In genomic region chr17:30805944-30806456, GRCh38 we compare ENCODE assay signal across 11 cellular contexts. TPM values are rescaled to one million over a fixed set of nuclear protein-coding genes. Genes with fewer than 3 reads are reported as not detected.
DNase-seq lines count a peak whose midpoint lies in the region; ATAC-seq, FAIRE-seq and TF ChIP-seq lines count a peak whose summit lies in the region.
"Had no signal": no experiment of that assay in that cellular context is flagged by ENCODE, and none has a peak within 500 bp of the region (broad histone marks: within the 10 kb centered on the region; RNA-seq: fewer than 3 reads in every experiment).

No MANE protein-coding gene starts in this region.

- H3K4me3 ChIP-seq in Loucy (ENCODE audit: low read length, poor library complexity, severe bottlenecking) (no peak overlapping the region), GM12878 (no peak overlapping the region), spleen (no peak overlapping the region), small intestine (ENCODE audit: low read depth in 1 of 2, low read length in 2 of 2) (no peak overlapping the region)
- H3K4me3 ChIP-seq: right lobe of liver had no signal

- BruUV-seq in GM12878 (replicated peaks; lab: Mats Ljungman, UMichigan): no TSS peak

- FAIRE-seq in GM12878 (lab: Jason Lieb, UNC) (no peak), small intestine (lab: Jason Lieb, UNC) (no peak)

- TF ChIP-seq RAD21 in GM12878 (IDR thresholded peaks at IDR 0.05; ENCODE audit: insufficient read depth, low read depth, low read length): no peak

- H3K4me1 ChIP-seq in Loucy (ENCODE audit: insufficient read depth, low read length, poor library complexity, severe bottlenecking): peaks cover 24% of the 10 kb centered on the region
- peaks cover 40% of the 10 kb centered on the region for H3K4me1 ChIP-seq in GM12878 (ENCODE audit: control insufficient read depth, insufficient read depth, low read length)
- H3K4me1 ChIP-seq in spleen: peaks cover 35 to 63% (median 58%) of the 10 kb centered on the region in 6 donors
- no peaks in the 10 kb centered on the region for H3K4me1 ChIP-seq in small intestine (ENCODE audit: control insufficient read depth in 2 of 2, insufficient read depth in 1 of 2, low read depth in 1 of 2, low read length in 1 of 2)
- H3K4me1 ChIP-seq: right lobe of liver had no signal

- H3K4me2 ChIP-seq in Loucy (ENCODE audit: low read depth, low read length, poor library complexity, severe bottlenecking): no peak overlapping the region
- H3K4me2 ChIP-seq in GM12878 (ENCODE audit: control insufficient read depth, insufficient read depth): no peak overlapping the region

- no peaks in the 10 kb centered on the region for H3K9me2 ChIP-seq in Loucy (replicated peaks; ENCODE audit: low read depth, low read length)

- H3K9me3 ChIP-seq in Loucy (ENCODE audit: insufficient read depth, low read depth, low read length): no peaks in the 10 kb centered on the region
- H3K9me3 ChIP-seq in GM12878 (replicated peaks; ENCODE audit: control insufficient read depth, insufficient read depth, low read length): no peaks in the 10 kb centered on the region; the same call in 2 of the 3 replicates
- H3K9me3 ChIP-seq in spleen: no peaks in the 10 kb centered on the region
- H3K9me3 ChIP-seq in small intestine (ENCODE audit: control insufficient read depth, low read depth): no peaks in the 10 kb centered on the region
- H3K9me3 ChIP-seq: right lobe of liver had no signal

- SMC1A ChIA-PET in GM12878 (lab: Charles Lee; ENCODE audit: uncharacterized antibody, unreplicated experiment): interaction anchor here (1.1 to 1.3 kb wide), 3 partner anchors 16 to 20 kb away, joined by 4 to 5 read pairs (median 5); partner anchors contain the start of gene CRLF3

- TF ChIP-seq CTCF in Loucy (conservative IDR thresholded peaks at IDR 0.05; ENCODE audit: low read length): peak; percentile 52
- peak in 2 of 3 experiments; percentile 13 to 22; a peak in 1 of 6 replicates for TF ChIP-seq CTCF in GM12878 (IDR thresholded peaks at IDR 0.05 in 2 of 3, conservative IDR thresholded peaks at IDR 0.05 in 1 of 3; ENCODE audit: control insufficient read depth in 2 of 3, extremely low read depth in 1 of 3, insufficient read depth in 1 of 3, low read depth in 3 of 3, low read length in 3 of 3)
- peak in 4 of 11 experiments; percentile 7 to 27 (median 18) for TF ChIP-seq CTCF in spleen (IDR thresholded peaks at IDR 0.05 in 8 of 11, conservative IDR thresholded peaks at IDR 0.05 in 3 of 11)

- TF ChIP-seq EP300 in GM12878 (IDR thresholded peaks at IDR 0.05; ENCODE audit: borderline replicate concordance in 1 of 2, control insufficient read depth in 1 of 2, low read depth in 2 of 2, low read length in 2 of 2): no peak

- POLR2A ChIA-PET in activated CD4-positive, alpha-beta T cell treated with anti-CD3 and anti-CD28 coated beads for 36 hours (lab: Charles Lee): no interaction called here
- POLR2A ChIA-PET in GM12878 (lab: Charles Lee): interaction anchor here (0.6 to 1.7 kb wide), 4 partner anchors 11 to 74 kb away, joined by 3 to 5 read pairs (median 4); no protein-coding TSS in a partner anchor

- TF ChIP-seq POLR2A in GM12878 (IDR thresholded peaks at IDR 0.05; ENCODE audit: low read depth, low read length) (no peak), spleen (IDR thresholded peaks at IDR 0.05) (no peak)

- ATAC-seq in activated CD4-positive, alpha-beta T cell treated with anti-CD3 and anti-CD28 coated beads for 36 hours: no peak
- ATAC-seq in GM12878 (no peak), HG03196 (IDR thresholded peaks at IDR 0.05; ENCODE audit: unreplicated experiment) (no peak)
- ATAC-seq: right lobe of liver had no signal

- H3K27ac ChIP-seq in GM12878 (ENCODE audit: control insufficient read depth, insufficient read depth) (no peak overlapping the region), spleen (peak overlapping the region in 5 of 8 donors; percentile 88 to 97 (median 93)), small intestine (ENCODE audit: low read depth in 1 of 2, low read length in 1 of 2) (no peak overlapping the region)
- H3K27ac ChIP-seq: right lobe of liver had no signal

- RAD21 ChIA-PET in GM12878 (lab: Charles Lee; ENCODE audit: unreplicated experiment): interaction anchor here (1.2 to 1.6 kb wide), 2 partner anchors 15 to 20 kb away, joined by 3 to 6 read pairs; no protein-coding TSS in a partner anchor

- H3K9ac ChIP-seq in Loucy (ENCODE audit: low read depth, low read length, poor library complexity, severe bottlenecking) (no peak overlapping the region), GM12878 (ENCODE audit: control insufficient read depth, insufficient read depth, low read length) (no peak overlapping the region; the same call in 1 of the 2 replicates)

- H3K79me2 ChIP-seq in Loucy (ENCODE audit: insufficient read depth, low read length): peaks cover 42% of the 10 kb centered on the region
- peaks cover 35% of the 10 kb centered on the region for H3K79me2 ChIP-seq in GM12878 (ENCODE audit: control insufficient read depth, insufficient read depth, low read length)

- no peak overlapping the region for H3K4me3 Mint-ChIP-seq in activated CD4-positive, alpha-beta T cell treated with anti-CD3 and anti-CD28 coated beads for 36 hours

- H4K20me1 ChIP-seq in Loucy (ENCODE audit: insufficient read depth, low read length, poor library complexity, severe bottlenecking) (no peaks in the 10 kb centered on the region), GM12878 (ENCODE audit: control insufficient read depth, insufficient read depth) (no peaks in the 10 kb centered on the region)

- DNase-seq in activated CD4-positive, alpha-beta T cell treated with anti-CD3 and anti-CD28 coated beads for 36 hours: no peak
- no peak for DNase-seq in activated CD4-positive, alpha-beta T cell treated with anti-CD3 and anti-CD28 coated beads for 1 hour
- DNase-seq in GM12878 (ENCODE audit: low read depth, low spot score): no peak
- DNase-seq in spleen: no peak
- no peak for DNase-seq in small intestine
- DNase-seq in D341Med (ENCODE audit: low spot score): no peak
- DNase-seq: hippocampal formation, NCI-H2227 treated with DMSO at 0.1 percent for 48 hours, right lobe of liver had no signal

- WGBS in GM12878 (ENCODE audit: insufficient coverage, insufficient replicate concordance, low lambda C conversion rate, missing lambda C conversion rate): 68% methylated on average over 2 of the region's 2 CpGs
- WGBS in spleen, 5 donors: 56 to 81% (median 70%) methylated on average over 2 of the region's 2 CpGs
- WGBS in small intestine, 3 donors: 78 to 92% (median 80%) methylated on average over 2 of the region's 2 CpGs

- no peaks in the 10 kb centered on the region for H3K27me3 ChIP-seq in Loucy (ENCODE audit: insufficient read depth, low read length, poor library complexity, severe bottlenecking)
- no peaks in the 10 kb centered on the region for H3K27me3 ChIP-seq in GM12878 (replicated peaks in 1 of 2; ENCODE audit: control insufficient read depth in 2 of 2, insufficient read depth in 2 of 2, low read length in 1 of 2)
- no peaks in the 10 kb centered on the region for H3K27me3 ChIP-seq in spleen (replicated peaks in 1 of 7)
- no peaks in the 10 kb centered on the region for H3K27me3 ChIP-seq in small intestine (ENCODE audit: control insufficient read depth in 2 of 2, insufficient read depth in 2 of 2, low read length in 2 of 2)
- H3K27me3 ChIP-seq: right lobe of liver had no signal

- peaks cover 41% of the 10 kb centered on the region for H3K36me3 Mint-ChIP-seq in activated CD4-positive, alpha-beta T cell treated with anti-CD3 and anti-CD28 coated beads for 36 hours (ENCODE audit: low read depth)

- intact Hi-C loops in activated CD4-positive, alpha-beta T cell treated with anti-CD3 and anti-CD28 coated beads for 36 hours (cut with DNase I, micrococcal nuclease): loop anchor here in 1 of 2 experiments (1.0 kb wide), 1 partner anchor 10 kb away; no protein-coding TSS in a partner anchor
- intact Hi-C loops in GM12878 (cut with micrococcal nuclease; ENCODE audit: unreplicated experiment): no loop called here
- intact Hi-C loops in spleen (cut with DNase I; ENCODE audit: low total_unique reads): no loop called here

- H3K27ac Mint-ChIP-seq in activated CD4-positive, alpha-beta T cell treated with anti-CD3 and anti-CD28 coated beads for 36 hours: peak overlapping the region; percentile 82

- H3K4me1 Mint-ChIP-seq in activated CD4-positive, alpha-beta T cell treated with anti-CD3 and anti-CD28 coated beads for 36 hours: peaks cover 52% of the 10 kb centered on the region

- CTCF ChIA-PET in activated CD4-positive, alpha-beta T cell treated with anti-CD3 and anti-CD28 coated beads for 36 hours (lab: Charles Lee): interaction anchor here (10.3 kb wide), 1 partner anchor 18 kb away, joined by 111 read pairs; the partner anchor contains the start of gene CRLF3
- CTCF ChIA-PET in GM12878 (lab: Yijun Ruan, JAX): interaction anchor here (0.6 to 9.9 kb wide), 3 partner anchors 17 to 273 kb away, joined by 3 to 145 read pairs (median 3); partner anchors contain the start of gene CRLF3

- H3K9me3 Mint-ChIP-seq in activated CD4-positive, alpha-beta T cell treated with anti-CD3 and anti-CD28 coated beads for 36 hours (ENCODE audit: low read depth): peaks cover 2% of the 10 kb centered on the region

- no peaks in the 10 kb centered on the region for H3K27me3 Mint-ChIP-seq in activated CD4-positive, alpha-beta T cell treated with anti-CD3 and anti-CD28 coated beads for 36 hours

- no peak overlapping the region for H2AFZ ChIP-seq in Loucy (ENCODE audit: low read length)
- no peak overlapping the region for H2AFZ ChIP-seq in GM12878 (ENCODE audit: control insufficient read depth, low read depth, low read length)

- H3F3A ChIP-seq in Loucy (ENCODE audit: low read depth): peaks cover 8% of the 10 kb centered on the region

- in situ Hi-C loops in GM12878 (cut with MboI): no loop called here

- peaks cover 35% of the 10 kb centered on the region; the same call in 1 of the 2 replicates for H3K36me3 ChIP-seq in Loucy (ENCODE audit: insufficient read depth, low read length)
- peaks cover 2 to 26% of the 10 kb centered on the region in 2 experiments for H3K36me3 ChIP-seq in GM12878 (ENCODE audit: control insufficient read depth in 2 of 2, insufficient read depth in 2 of 2, low read length in 1 of 2)
- H3K36me3 ChIP-seq in spleen: peaks cover 3 to 62% (median 31%) of the 10 kb centered on the region in 6 donors
- H3K36me3 ChIP-seq in small intestine (ENCODE audit: control insufficient read depth in 2 of 2, insufficient read depth in 2 of 2, low read length in 2 of 2): peaks cover 3 to 14% of the 10 kb centered on the region in 2 donors

RNA-seq across cellular contexts. Expression of gene CRLF3, which starts 18.5 kb away (rescaled TPM):
- total RNA-seq in activated CD4-positive, alpha-beta T cell treated with anti-CD3 and anti-CD28 coated beads for 36 hours: 10 to 100 TPM; 39.2 to 44.1 TPM
- 22.1 and 23.7 TPM in 2 replicates for total RNA-seq in GM12878 (2013; cell fraction: nucleolus; rRNA removed)
- 26.1 and 29.2 TPM in 2 replicates for total RNA-seq in GM12878 (2014; rRNA removed)
- 28.7 and 30.5 TPM in 2 replicates for total RNA-seq in GM12878 (2014; rRNA removed; fragmentation: Illumina TruSeq; extraction: Trizol)
- total RNA-seq in GM12878 (2021): 22.0 and 23.4 TPM in 2 replicates
- 14.9 TPM for polyA plus RNA-seq in GM12878 (2011; ENCODE audit: low read depth)
- polyA plus RNA-seq in GM12878 (2011; rRNA removed): 39.2 and 54.3 TPM in 2 replicates
- 18.6 and 23.6 TPM in 2 replicates for polyA plus RNA-seq in GM12878 (2011; cell fraction: cytosol; rRNA removed)
- 7.6 and 10.3 TPM in 2 replicates for polyA plus RNA-seq in GM12878 (2011; cell fraction: nucleus; rRNA removed)
- 13.1 and 17.3 TPM in 2 replicates for polyA plus RNA-seq in GM12878 (2012)
- 27.3 and 38.7 TPM in 2 replicates for polyA plus RNA-seq in GM12878 (2014; fragmentation: Illumina TruSeq; extraction: Trizol)
- 10 to 100 TPM; 10.0 to 11.9 TPM for polyA plus RNA-seq in GM12878 (2014; fragmentation: Nextera tagmentation; extraction: Ambion mirVana)
- 18.9 and 21.7 TPM in 2 replicates for polyA plus RNA-seq in GM12878 (2014; rRNA removed)
- 10 to 100 TPM; 27.4 to 30.0 TPM for polyA plus RNA-seq in GM12878 (2016; fragmentation: Nextera tagmentation; extraction: Ambion mirVana)
- 25.8 and 35.8 TPM in 2 replicates for polyA minus RNA-seq in GM12878 (2011; rRNA and poly(A)+ RNA removed)
- polyA minus RNA-seq in GM12878 (2011; cell fraction: cytosol; rRNA and poly(A)+ RNA removed): 14.2 and 16.0 TPM in 2 replicates
- 4.4 and 5.6 TPM in 2 replicates for polyA minus RNA-seq in GM12878 (2011; cell fraction: nucleus; rRNA and poly(A)+ RNA removed)
- total RNA-seq in spleen: 10 to 100 TPM; 44.3 to 51.9 (median 49.0) TPM
- polyA plus RNA-seq in spleen: 10 to 100 TPM; 21.0 to 28.2 (median 24.4) TPM
- 1 to 10 TPM; 5.6 to 6.1 (median 5.7) TPM for polyA plus RNA-seq in small intestine

RNA-seq across cellular contexts. Expression of gene ATAD5, which starts 25.8 kb away (rescaled TPM):
- 10 to 100 TPM; 33.1 to 40.8 TPM for total RNA-seq in activated CD4-positive, alpha-beta T cell treated with anti-CD3 and anti-CD28 coated beads for 36 hours
- 46.9 and 50.4 TPM in 2 replicates for total RNA-seq in GM12878 (2013; cell fraction: nucleolus; rRNA removed)
- 12.8 and 14.1 TPM in 2 replicates for total RNA-seq in GM12878 (2014; rRNA removed)
- total RNA-seq in GM12878 (2014; rRNA removed; fragmentation: Illumina TruSeq; extraction: Trizol): 16.2 and 17.2 TPM in 2 replicates
- 16.0 and 18.0 TPM in 2 replicates for total RNA-seq in GM12878 (2021)
- 2.0 TPM for polyA plus RNA-seq in GM12878 (2011; ENCODE audit: low read depth)
- polyA plus RNA-seq in GM12878 (2011; rRNA removed): 12.4 and 24.6 TPM in 2 replicates
- polyA plus RNA-seq in GM12878 (2011; cell fraction: cytosol; rRNA removed): 3.4 and 3.5 TPM in 2 replicates
- polyA plus RNA-seq in GM12878 (2011; cell fraction: nucleus; rRNA removed): 14.2 and 14.6 TPM in 2 replicates
- 3.7 and 5.9 TPM in 2 replicates for polyA plus RNA-seq in GM12878 (2012)
- polyA plus RNA-seq in GM12878 (2014; fragmentation: Illumina TruSeq; extraction: Trizol): 13.6 and 16.6 TPM in 2 replicates
- polyA plus RNA-seq in GM12878 (2014; fragmentation: Nextera tagmentation; extraction: Ambion mirVana): 1 to 10 TPM; 3.8 to 4.1 TPM
- polyA plus RNA-seq in GM12878 (2014; rRNA removed): 7.3 and 10.3 TPM in 2 replicates
- 10 to 100 TPM; 18.2 to 19.7 TPM for polyA plus RNA-seq in GM12878 (2016; fragmentation: Nextera tagmentation; extraction: Ambion mirVana)
- 7.2 and 8.2 TPM in 2 replicates for polyA minus RNA-seq in GM12878 (2011; rRNA and poly(A)+ RNA removed)
- polyA minus RNA-seq in GM12878 (2011; cell fraction: cytosol; rRNA and poly(A)+ RNA removed): 8.0 and 9.3 TPM in 2 replicates
- 15.5 and 23.7 TPM in 2 replicates for polyA minus RNA-seq in GM12878 (2011; cell fraction: nucleus; rRNA and poly(A)+ RNA removed)
- total RNA-seq in spleen: 1 to 10 TPM; 3.5 to 7.4 (median 4.5) TPM
- under 1 TPM; 0.61 to 0.80 (median 0.67) TPM for polyA plus RNA-seq in spleen
- polyA plus RNA-seq in small intestine: 1 to 10 TPM in 1 of 3 donors, under 1 TPM in 2; 0.22 to 1.4 (median 0.27) TPM

Comparison
In these comparisons a context has a peak if more than half of its experiments do, and no peak if none do; other contexts are left out.
1. H3K27ac ChIP-seq: peak in spleen (5 of 8); none in GM12878 (single experiment) and small intestine (0 of 2).